ENCODE assay signal across 20 cellular contexts in the genomic region with DNA sequence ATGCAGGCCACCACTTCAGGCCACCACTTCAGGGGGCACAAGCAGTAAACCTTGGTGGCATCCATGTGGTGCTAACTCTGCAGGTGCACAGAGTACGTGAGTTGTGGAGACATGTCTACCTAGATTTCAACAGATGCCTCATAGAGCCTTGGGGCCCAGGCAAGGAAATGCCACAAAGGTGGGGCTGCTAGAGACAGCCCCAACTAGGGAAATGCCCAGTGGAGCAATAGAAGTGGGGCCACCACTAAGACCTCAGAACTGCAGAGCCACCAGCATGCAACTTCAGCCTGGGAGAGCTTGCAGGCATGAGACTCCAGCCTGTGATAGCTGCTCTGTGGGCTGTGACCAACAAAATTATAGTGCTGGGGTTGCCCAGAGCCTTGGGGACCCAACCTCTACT.
"Had no signal": no experiment of that assay in that cellular context is flagged by ENCODE, and none has a peak within 500 bp of the region (broad histone marks: within the 10 kb centered on the region; RNA-seq: fewer than 3 reads in every experiment).

No MANE protein-coding gene starts in this region.

- H3K9me3 ChIP-seq: right lobe of liver, testis had no signal

- ATAC-seq: gastroesophageal sphincter; left lobe of liver; psoas muscle; right lobe of liver; stimulated activated naive B cell treated with anti-CD40 and anti-IgM and Interleukin-4, amounts not matched to agents 10 μg/mL and 1 μg/mL and 100 μg/mL, for 72 hours; stimulated activated naive CD8-positive, alpha-beta T cell treated with anti-CD3 and anti-CD28 coated beads, Interleukin-15, amount 100 ng/mL, for 72 hours had no signal

- H3K4me1 Mint-ChIP-seq: stimulated activated naive B cell treated with anti-CD40 and anti-IgM and Interleukin-4, amounts not matched to agents 10 μg/mL and 1 μg/mL and 100 μg/mL, for 72 hours; stimulated activated naive CD8-positive, alpha-beta T cell treated with anti-CD3 and anti-CD28 coated beads, Interleukin-15, amount 100 ng/mL, for 72 hours had no signal

- H3K27me3 ChIP-seq: esophagus squamous epithelium, gastroesophageal sphincter, right lobe of liver, testis, tibial nerve had no signal

- H3K4me1 ChIP-seq: esophagus squamous epithelium, gastroesophageal sphincter, psoas muscle, right lobe of liver, testis, tibial nerve had no signal

- H3K27ac Mint-ChIP-seq: stimulated activated naive B cell treated with anti-CD40 and anti-IgM and Interleukin-4, amounts not matched to agents 10 μg/mL and 1 μg/mL and 100 μg/mL, for 72 hours; stimulated activated naive CD8-positive, alpha-beta T cell treated with anti-CD3 and anti-CD28 coated beads, Interleukin-15, amount 100 ng/mL, for 72 hours had no signal

- H3K27ac ChIP-seq: epithelial cell of prostate, esophagus squamous epithelium, gastroesophageal sphincter, psoas muscle, right lobe of liver, testis, tibial nerve had no signal

- H3K4me3 ChIP-seq: esophagus squamous epithelium, gastroesophageal sphincter, psoas muscle, right lobe of liver, testis, tibial nerve had no signal

- H3K4me3 Mint-ChIP-seq: natural killer cell; stimulated activated naive B cell treated with anti-CD40 and anti-IgM and Interleukin-4, amounts not matched to agents 10 μg/mL and 1 μg/mL and 100 μg/mL, for 72 hours; stimulated activated naive CD8-positive, alpha-beta T cell treated with anti-CD3 and anti-CD28 coated beads, Interleukin-15, amount 100 ng/mL, for 72 hours had no signal

- H3K27me3 Mint-ChIP-seq: stimulated activated naive B cell treated with anti-CD40 and anti-IgM and Interleukin-4, amounts not matched to agents 10 μg/mL and 1 μg/mL and 100 μg/mL, for 72 hours; stimulated activated naive CD8-positive, alpha-beta T cell treated with anti-CD3 and anti-CD28 coated beads, Interleukin-15, amount 100 ng/mL, for 72 hours had no signal

- DNase-seq: effector memory CD4-positive, alpha-beta T cell; esophagus squamous epithelium; foreskin fibroblast; glutamatergic neuron; islet precursor cell; mammary epithelial cell; natural killer cell; psoas muscle; retina; right lobe of liver; stimulated activated CD4-positive, alpha-beta T cell treated with anti-CD3 and anti-CD28 coated beads, Interleukin-15, amount 100 ng/mL, for 24 hours; stimulated activated CD4-positive, alpha-beta T cell treated with anti-CD3 and anti-CD28 coated beads, Interleukin-1b, Interleukin-23, amount 100 ng/mL, for 48 hours; stimulated activated CD4-positive, alpha-beta T cell treated with anti-CD3 and anti-CD28 coated beads, Interleukin-4, amount 100 ng/mL, for 24 hours; stimulated activated naive B cell treated with anti-CD40 and anti-IgM and Interleukin-4, amounts not matched to agents 10 μg/mL and 1 μg/mL and 100 μg/mL, for 72 hours; stimulated activated naive CD8-positive, alpha-beta T cell treated with anti-CD3 and anti-CD28 coated beads, Interleukin-15, amount 100 ng/mL, for 72 hours; testis had no signal

- H3K36me3 ChIP-seq: right lobe of liver had no signal
